ENCODE assay signal across 8 cellular contexts in genomic region chr1:156054500-156055342, GRCh38. TPM values are rescaled to one million over a fixed set of nuclear protein-coding genes. Genes with fewer than 3 reads are reported as not detected.
DNase-seq lines count a peak whose midpoint lies in the region; ATAC-seq and TF ChIP-seq lines count a peak whose summit lies in the region.

LAMTOR2 (plus strand) TSS chr1:156054782; CDS start chr1:156054890, 108 bp downstream.

- H3K27ac ChIP-seq in parathyroid adenoma, result peak within 1 kb of the TSS; percentile 89
- peak within 1 kb of the TSS; percentile 86 to 98 (median 93) for H3K27ac ChIP-seq in tibial nerve

- peak within 1 kb of the TSS; percentile 95 for H2AFZ ChIP-seq in parathyroid adenoma

- DNase-seq in NCI-H1417 (lab: John Stamatoyannopoulos, UW) (peak; percentile 98 to 100 (median 99)), SW 1271 (lab: John Stamatoyannopoulos, UW) (peak; percentile 84 to 93), Right ventricle myocardium superior (peak; percentile 99), tibial nerve (ENCODE audit: low spot score in 2 of 2) (peak; percentile 97 to 99)
- DNase-seq in activated naive CD8-positive, alpha-beta T cell treated with anti-CD3 and anti-CD28 coated beads, Interleukin-2, amount 50 U/mL, for 16 hours (ENCODE audit: low read depth, low spot score), result peak; percentile 94

- H3K79me2 ChIP-seq in parathyroid adenoma, result no peaks in the 10 kb centered on the region

- H3K9ac ChIP-seq in parathyroid adenoma, result no peak within 1 kb of the TSS

- H3K4me1 ChIP-seq in parathyroid adenoma (no peaks in the 10 kb centered on the region), tibial nerve (peaks cover 0 to 42% (median 6%) of the 10 kb centered on the region in 4 donors)

- H3K36me3 ChIP-seq in parathyroid adenoma (ENCODE audit: control insufficient read depth, insufficient read depth, low read length) (no peaks in the 10 kb centered on the region), tibial nerve (peaks cover 0 to 47% (median 5%) of the 10 kb centered on the region in 3 donors)

- H3K4me2 ChIP-seq in parathyroid adenoma (ENCODE audit: low read length), result peak within 1 kb of the TSS; percentile 79

- peak within 1 kb of the TSS; percentile 92 for H3K4me3 ChIP-seq in parathyroid adenoma (ENCODE audit: low read depth, low read length)
- peak within 1 kb of the TSS; percentile 84 to 97 (median 96) for H3K4me3 ChIP-seq in tibial nerve

- TF ChIP-seq EP300 in tibial nerve (IDR thresholded peaks at IDR 0.05), result peak; percentile 95 to 97

- TF ChIP-seq POLR2A in GM10847 (IDR thresholded peaks at IDR 0.05; ENCODE audit: extremely low read depth, insufficient read length), result peak; percentile 64
- TF ChIP-seq POLR2A in tibial nerve (IDR thresholded peaks at IDR 0.05), result peak in 1 of 2 donors; percentile 74

- peak; percentile 82 for ATAC-seq in HG02759 (IDR thresholded peaks at IDR 0.05; ENCODE audit: unreplicated experiment)
- peak; percentile 93 for ATAC-seq in Right ventricle myocardium superior (ENCODE audit: poor library complexity)

- 0% methylated on average over 55 to 57 of the region's 57 CpGs for WGBS in tibial nerve, 2 donors

- H3K9me3 ChIP-seq in parathyroid adenoma (ENCODE audit: control insufficient read depth, low read length), result no peaks in the 10 kb centered on the region
- no peaks in the 10 kb centered on the region for H3K9me3 ChIP-seq in tibial nerve

- TF ChIP-seq CTCF in parathyroid adenoma (IDR thresholded peaks at IDR 0.05) (no peak), tibial nerve (IDR thresholded peaks at IDR 0.05) (peak in 1 of 5 experiments; percentile 32)

- intact Hi-C loops in Right ventricle myocardium superior (cut with DNase I), result no loop called here

- H3K27me3 ChIP-seq in parathyroid adenoma (ENCODE audit: control insufficient read depth, insufficient read depth, low read length) (no peaks in the 10 kb centered on the region), tibial nerve (no peaks in the 10 kb centered on the region)

RNA-seq across cellular contexts. Expression of gene LAMTOR2, which starts in this region (rescaled TPM):
- 64.4 TPM for total RNA-seq in Right ventricle myocardium superior
- total RNA-seq in tibial nerve, result 10 to 100 TPM; 32.6 to 51.8 (median 47.8) TPM

Comparison
In these comparisons a context has a peak if more than half of its experiments do, and no peak if none do; other contexts are left out.
1. Peak in every context shown above with its lines: DNase-seq, ATAC-seq, H3K4me3 ChIP-seq and H3K27ac ChIP-seq.